ENCODE assay signal across 20 cellular contexts in genomic region chr5:129917224-129917623, GRCh38. TPM values are rescaled to one million over a fixed set of nuclear protein-coding genes. Genes with fewer than 3 reads are reported as not detected.
"Had no signal": no experiment of that assay in that cellular context is flagged by ENCODE, and none has a peak within 500 bp of the region (broad histone marks: within the 10 kb centered on the region; RNA-seq: fewer than 3 reads in every experiment).

No MANE protein-coding gene starts in this region.

- H3K4me1 Mint-ChIP-seq: activated CD4-positive, alpha-beta T cell treated with anti-CD3 and anti-CD28 coated beads, Interleukin-2, amount 10 ng/mL, durations not matched to agents 7 days and 5 days; activated naive CD4-positive, alpha-beta T cell treated with anti-CD3 and anti-CD28 coated beads, Interleukin-2, amount 50 U/mL, for 24 hours; stimulated activated effector memory CD8-positive, alpha-beta T cell treated with anti-CD3 and anti-CD28 coated beads, Interleukin-12 subunit alpha, Interleukin-12 subunit beta, amount 100 ng/mL, for 72 hours had no signal

- H3K4me2 ChIP-seq: smooth muscle cell had no signal

- H3K27ac Mint-ChIP-seq: activated CD4-positive, alpha-beta T cell treated with anti-CD3 and anti-CD28 coated beads, Interleukin-2, amount 10 ng/mL, durations not matched to agents 7 days and 5 days; activated naive CD4-positive, alpha-beta T cell treated with anti-CD3 and anti-CD28 coated beads, Interleukin-2, amount 50 U/mL, for 24 hours; activated T-cell treated with anti-CD3 and anti-CD28 coated beads, Interleukin-2, amount 50 U/mL, for 72 hours; natural killer cell; stimulated activated effector memory CD8-positive, alpha-beta T cell treated with anti-CD3 and anti-CD28 coated beads, Interleukin-12 subunit alpha, Interleukin-12 subunit beta, amount 100 ng/mL, for 72 hours; type B pancreatic cell had no signal

- H3K27me3 ChIP-seq: adrenal gland, dorsolateral prefrontal cortex, ovary, right lobe of liver, stomach had no signal

- H3K9me3 ChIP-seq: adrenal gland, lower lobe of right lung, ovary, psoas muscle, right lobe of liver, stomach had no signal

- H3K4me1 ChIP-seq: adrenal gland, lower lobe of right lung, psoas muscle, right lobe of liver, stomach had no signal

- H3K9me3 Mint-ChIP-seq: activated CD4-positive, alpha-beta T cell treated with anti-CD3 and anti-CD28 coated beads, Interleukin-2, amount 10 ng/mL, durations not matched to agents 7 days and 5 days; activated naive CD4-positive, alpha-beta T cell treated with anti-CD3 and anti-CD28 coated beads, Interleukin-2, amount 50 U/mL, for 24 hours; type B pancreatic cell had no signal

- H3K36me3 ChIP-seq: adrenal gland, lower lobe of right lung, ovary, right lobe of liver, stomach had no signal

- ATAC-seq: activated CD4-positive, CD25-positive, alpha-beta regulatory T cell treated with anti-CD3 and anti-CD28 coated beads, Interleukin-2, amount 50 U/mL, for 24 hours; activated T-cell treated with anti-CD3 and anti-CD28 coated beads, Interleukin-2, amount 50 U/mL, for 72 hours; lower lobe of right lung; natural killer cell; psoas muscle; right lobe of liver; stimulated activated effector memory CD8-positive, alpha-beta T cell treated with anti-CD3 and anti-CD28 coated beads, Interleukin-12 subunit alpha, Interleukin-12 subunit beta, amount 100 ng/mL, for 72 hours had no signal

- H3K4me3 ChIP-seq: adrenal gland, dorsolateral prefrontal cortex, lower lobe of right lung, ovary, psoas muscle, right lobe of liver, smooth muscle cell, stomach had no signal

- H3K27me3 Mint-ChIP-seq: type B pancreatic cell had no signal

- H3K4me3 Mint-ChIP-seq: activated CD4-positive, alpha-beta T cell treated with anti-CD3 and anti-CD28 coated beads, Interleukin-2, amount 10 ng/mL, durations not matched to agents 7 days and 5 days; activated naive CD4-positive, alpha-beta T cell treated with anti-CD3 and anti-CD28 coated beads, Interleukin-2, amount 50 U/mL, for 24 hours; activated T-cell treated with anti-CD3 and anti-CD28 coated beads, Interleukin-2, amount 50 U/mL, for 72 hours; natural killer cell; stimulated activated effector memory CD8-positive, alpha-beta T cell treated with anti-CD3 and anti-CD28 coated beads, Interleukin-12 subunit alpha, Interleukin-12 subunit beta, amount 100 ng/mL, for 72 hours; type B pancreatic cell had no signal

- H3K36me3 Mint-ChIP-seq: activated naive CD4-positive, alpha-beta T cell treated with anti-CD3 and anti-CD28 coated beads, Interleukin-2, amount 50 U/mL, for 24 hours; natural killer cell; stimulated activated effector memory CD8-positive, alpha-beta T cell treated with anti-CD3 and anti-CD28 coated beads, Interleukin-12 subunit alpha, Interleukin-12 subunit beta, amount 100 ng/mL, for 72 hours had no signal

- H3K27ac ChIP-seq: adrenal gland, lower lobe of right lung, ovary, psoas muscle, right lobe of liver, stomach had no signal

- DNase-seq: activated CD4-positive, alpha-beta T cell treated with anti-CD3 and anti-CD28 coated beads, Interleukin-2, amount 10 ng/mL, durations not matched to agents 7 days and 5 days; activated CD8-positive, alpha-beta memory T cell treated with anti-CD3 and anti-CD28 coated beads for 24 hours; activated effector memory CD4-positive, alpha-beta T cell treated with anti-CD3 and anti-CD28 coated beads, Interleukin-2, amount 50 U/mL, for 16 hours; activated T-cell treated with anti-CD3 and anti-CD28 coated beads, Interleukin-2, amount 50 U/mL, for 72 hours; adrenal gland; dorsolateral prefrontal cortex; hypothalamus; lower lobe of right lung; natural killer cell; ovary; psoas muscle; right lobe of liver; stimulated activated CD4-positive, alpha-beta T cell treated with anti-CD3 and anti-CD28 coated beads, Interleukin-4, amount 100 ng/mL, for 1 hour; stomach had no signal

RNA-seq across cellular contexts. Expression of gene CHSY3, which starts 13.0 kb away (rescaled TPM):
- total RNA-seq: activated CD4-positive, alpha-beta T cell treated with anti-CD3 and anti-CD28 coated beads, Interleukin-2, amount 10 ng/mL, durations not matched to agents 7 days and 5 days; activated T-cell treated with anti-CD3 and anti-CD28 coated beads, Interleukin-2, amount 50 U/mL, for 72 hours; T-helper 1 cell treated with Interleukin-12 subunit alpha and Interleukin-12 subunit beta and Interleukin-4 antibody, amounts not matched to agents 30 ng/mL and 1 ng/mL, for 36 hours had no signal
